10 cellular contexts compared by ENCODE assay signal in genomic region chr3:61202086-61202485, GRCh38. TPM values are rescaled to one million over a fixed set of nuclear protein-coding genes. Genes with fewer than 3 reads are reported as not detected.
"Had no signal": no experiment of that assay in that cellular context is flagged by ENCODE, and none has a peak within 500 bp of the region (broad histone marks: within the 10 kb centered on the region; RNA-seq: fewer than 3 reads in every experiment).

No MANE protein-coding gene starts in this region.

- H3K36me3 ChIP-seq: HAP-1 had no signal

- H2AFZ ChIP-seq: GM23248 had no signal

- H3K9ac ChIP-seq: GM23248 had no signal

- FAIRE-seq: HTR-8/SVneo, K562 had no signal

- H3K4me3 ChIP-seq: GM23248, HAP-1, K562 had no signal

- H3K27ac ChIP-seq: GM23248 had no signal

- DNase-seq: GM23248, GOT3, H7, IMR-90, KG1 had no signal

- H3K9me3 ChIP-seq: HAP-1 had no signal

- ATAC-seq: HCT116, K562 had no signal

- H3K4me1 ChIP-seq: HAP-1 had no signal

RNA-seq across cellular contexts. Expression of gene FHIT, which starts 49.2 kb away (rescaled TPM):
- total RNA-seq: HT-29, IMR-90 had no signal
